Comparison of ENCODE assay signal across 26 cellular contexts in genomic region chr7:26317211-26317610, GRCh38. TPM values are rescaled to one million over a fixed set of nuclear protein-coding genes. Genes with fewer than 3 reads are reported as not detected.
"Had no signal": no experiment of that assay in that cellular context is flagged by ENCODE, and none has a peak within 500 bp of the region (broad histone marks: within the 10 kb centered on the region; RNA-seq: fewer than 3 reads in every experiment).

No MANE protein-coding gene starts in this region.

- H3K9ac ChIP-seq: parathyroid adenoma had no signal

- H3K9me3 ChIP-seq: left ventricle myocardium inferior, psoas muscle, stomach, testis, thyroid gland, transverse colon, upper lobe of right lung had no signal

- H3K27me3 ChIP-seq: stomach, testis, thyroid gland, transverse colon, upper lobe of right lung had no signal

- H3K79me2 ChIP-seq: parathyroid adenoma had no signal

- H3K27ac ChIP-seq: left ventricle myocardium inferior, parathyroid adenoma, psoas muscle, skin epidermis, stomach, testis, thyroid gland, transverse colon, upper lobe of right lung had no signal

- H3K36me3 Mint-ChIP-seq: mesothelial cell of epicardium had no signal

- H3K27ac Mint-ChIP-seq: mesothelial cell of epicardium, nephron had no signal

- DNase-seq: head of caudate nucleus; hippocampal formation; left ventricle myocardium inferior; mesendoderm; naive B cell; occipital lobe; psoas muscle; stimulated activated CD4-positive, alpha-beta T cell treated with anti-CD3 and anti-CD28 coated beads, Interleukin-12 subunit alpha, Interleukin-12 subunit beta, amount 100 ng/mL, for 4 hours; stimulated activated CD4-positive, alpha-beta T cell treated with anti-CD3 and anti-CD28 coated beads, Interleukin-15, amount 100 ng/mL, for 24 hours; stimulated activated CD4-positive, alpha-beta T cell treated with anti-CD3 and anti-CD28 coated beads, Interleukin-2, amount 100 ng/mL, for 24 hours; stimulated activated CD4-positive, alpha-beta T cell treated with anti-CD3 and anti-CD28 coated beads, Interleukin-4, amount 100 ng/mL, for 1 hour; stimulated activated naive B cell treated with anti-CD40 and anti-IgM and Interleukin-4, amounts not matched to agents 10 μg/mL and 1 μg/mL and 100 μg/mL, for 72 hours; stimulated activated naive CD8-positive, alpha-beta T cell treated with anti-CD3 and anti-CD28 coated beads, Interleukin-15, Interleukin-2, amounts not matched to agents 100 U/mL and 50 U/mL, for 24 hours; stomach; testis; thyroid gland; transverse colon; upper lobe of right lung had no signal

- H3K4me3 Mint-ChIP-seq: mesothelial cell of epicardium; nephron; neural crest cell; stimulated activated naive B cell treated with anti-CD40 and anti-IgM and Interleukin-4, amounts not matched to agents 10 μg/mL and 1 μg/mL and 100 μg/mL, for 72 hours had no signal

- H2AFZ ChIP-seq: parathyroid adenoma had no signal

- H3K4me1 ChIP-seq: left ventricle myocardium inferior, parathyroid adenoma, psoas muscle, testis, thyroid gland had no signal

- H3K9me3 Mint-ChIP-seq: mesothelial cell of epicardium; naive B cell; nephron; neural crest cell; stimulated activated naive B cell treated with anti-CD40 and anti-IgM and Interleukin-4, amounts not matched to agents 10 μg/mL and 1 μg/mL and 100 μg/mL, for 72 hours had no signal

- H3K4me3 ChIP-seq: left ventricle myocardium inferior, lung, psoas muscle, skin epidermis, stomach, testis, thyroid gland, transverse colon, upper lobe of right lung had no signal

- H3K4me1 Mint-ChIP-seq: neural crest cell had no signal

- H3K36me3 ChIP-seq: left ventricle myocardium inferior, stomach, thyroid gland, transverse colon, upper lobe of right lung had no signal

- H3K27me3 Mint-ChIP-seq: naive B cell; stimulated activated naive B cell treated with anti-CD40 and anti-IgM and Interleukin-4, amounts not matched to agents 10 μg/mL and 1 μg/mL and 100 μg/mL, for 72 hours had no signal

- ATAC-seq: psoas muscle; sciatic nerve; stimulated activated naive B cell treated with anti-CD40 and anti-IgM and Interleukin-4, amounts not matched to agents 10 μg/mL and 1 μg/mL and 100 μg/mL, for 72 hours; stimulated activated naive CD8-positive, alpha-beta T cell treated with anti-CD3 and anti-CD28 coated beads, Interleukin-15, Interleukin-2, amounts not matched to agents 100 U/mL and 50 U/mL, for 24 hours; upper lobe of right lung had no signal

RNA-seq across cellular contexts. Expression of gene SNX10, which starts 25.5 kb away (rescaled TPM):
- total RNA-seq: osteocyte had no signal
